Comparison of ENCODE assay signal across 1 cellular context in genomic region chr4:153383131-153383530, GRCh38.
TF ChIP-seq lines count a peak whose summit lies in the region.

No MANE protein-coding gene starts in this region.

TF ChIP-seq in GM23338, 12 proteins besides CTCF, POLR2A, EP300 and RAD21 (continued from another document):
- TF ChIP-seq ZNF462 (CRISPR knock-in tag; IDR thresholded peaks at IDR 0.05) = no peak
